ENCODE assay signal across 28 cellular contexts in genomic region chr14:87097021-87097420, GRCh38.
DNase-seq lines count a peak whose midpoint lies in the region; TF ChIP-seq lines count a peak whose summit lies in the region.
"Had no signal": no experiment of that assay in that cellular context is flagged by ENCODE, and none has a peak within 500 bp of the region (broad histone marks: within the 10 kb centered on the region; RNA-seq: fewer than 3 reads in every experiment).

No MANE protein-coding gene starts in this region.

- no peaks in the 10 kb centered on the region for H3K27me3 Mint-ChIP-seq in HFFc6 (ENCODE audit: insufficient read depth)
- H3K27me3 Mint-ChIP-seq: activated CD4-positive, alpha-beta T cell treated with anti-CD3 and anti-CD28 coated beads, Interleukin-2, amount 10 ng/mL, durations not matched to agents 7 days and 5 days; activated naive CD8-positive, alpha-beta T cell treated with anti-CD3 and anti-CD28 coated beads, Interleukin-2, amount 50 U/mL, for 24 hours; CD4-positive, alpha-beta T cell; naive thymus-derived CD4-positive, alpha-beta T cell had no signal

- DNase-seq in DMS79 treated with DMSO at 0.1 percent for 48 hours (lab: John Stamatoyannopoulos, UW) (peak; percentile 61), DMS79 (lab: John Stamatoyannopoulos, UW) (no peak), LHCN-M2 (ENCODE audit: low read depth) (peak; percentile 21), fibroblast of peridontal ligament (ENCODE audit: extremely low read depth) (peak; percentile 17), retinal pigment epithelial cell (ENCODE audit: low read depth) (peak; percentile 37), HFFc6 (no peak), NCI-H524 treated with DMSO at 0.1 percent for 48 hours (lab: John Stamatoyannopoulos, UW) (no peak)
- DNase-seq in activated T-cell treated with anti-CD3 and anti-CD28 coated beads, Interleukin-2, amount 50 U/mL, for 1 hour, result no peak
- DNase-seq: activated CD4-positive, alpha-beta T cell treated with anti-CD3 and anti-CD28 coated beads, Interleukin-2, amount 10 ng/mL, durations not matched to agents 7 days and 5 days; activated naive CD8-positive, alpha-beta T cell treated with anti-CD3 and anti-CD28 coated beads, Interleukin-2, amount 50 U/mL, for 24 hours; activated T-cell treated with anti-CD3 and anti-CD28 coated beads, Interleukin-2, amount 50 U/mL, for 4 hours; AML-193; CD4-positive, alpha-beta T cell; dorsolateral prefrontal cortex; foreskin melanocyte; H7; immature natural killer cell; left lung; MM.1S; naive thymus-derived CD4-positive, alpha-beta T cell; NCI-H1417 treated with DMSO at 0.1 percent for 48 hours; NCI-H2107; NCI-H524; nucleus accumbens; SHP77; stimulated activated naive CD4-positive, alpha-beta T cell; SW 1271 had no signal

- no peaks in the 10 kb centered on the region for H3K36me3 Mint-ChIP-seq in HFFc6 (ENCODE audit: low read depth)
- H3K36me3 Mint-ChIP-seq: immature natural killer cell; naive thymus-derived CD4-positive, alpha-beta T cell had no signal

- H3K4me3 ChIP-seq in retinal pigment epithelial cell (ENCODE audit: low read length), result no peak overlapping the region
- H3K4me3 ChIP-seq: dorsolateral prefrontal cortex, K562, left lung had no signal

- no peaks in the 10 kb centered on the region for H3K4me1 Mint-ChIP-seq in HFFc6 (ENCODE audit: low read depth)
- H3K4me1 Mint-ChIP-seq: activated CD4-positive, alpha-beta T cell treated with anti-CD3 and anti-CD28 coated beads, Interleukin-2, amount 10 ng/mL, durations not matched to agents 7 days and 5 days; activated naive CD8-positive, alpha-beta T cell treated with anti-CD3 and anti-CD28 coated beads, Interleukin-2, amount 50 U/mL, for 24 hours; immature natural killer cell; naive thymus-derived CD4-positive, alpha-beta T cell had no signal

- H3K9me3 Mint-ChIP-seq in HFFc6, result peaks cover 31% of the 10 kb centered on the region
- H3K9me3 Mint-ChIP-seq: activated CD4-positive, alpha-beta T cell treated with anti-CD3 and anti-CD28 coated beads, Interleukin-2, amount 10 ng/mL, durations not matched to agents 7 days and 5 days had no signal

- H3K27ac Mint-ChIP-seq in HFFc6, result no peak overlapping the region
- H3K27ac Mint-ChIP-seq: activated CD4-positive, alpha-beta T cell treated with anti-CD3 and anti-CD28 coated beads, Interleukin-2, amount 10 ng/mL, durations not matched to agents 7 days and 5 days; activated naive CD8-positive, alpha-beta T cell treated with anti-CD3 and anti-CD28 coated beads, Interleukin-2, amount 50 U/mL, for 24 hours; CD4-positive, alpha-beta T cell; immature natural killer cell; naive thymus-derived CD4-positive, alpha-beta T cell had no signal

- no peak overlapping the region for H3K4me3 Mint-ChIP-seq in HFFc6
- H3K4me3 Mint-ChIP-seq: activated CD4-positive, alpha-beta T cell treated with anti-CD3 and anti-CD28 coated beads, Interleukin-2, amount 10 ng/mL, durations not matched to agents 7 days and 5 days; activated naive CD8-positive, alpha-beta T cell treated with anti-CD3 and anti-CD28 coated beads, Interleukin-2, amount 50 U/mL, for 24 hours; activated T-cell treated with anti-CD3 and anti-CD28 coated beads, Interleukin-2, amount 50 U/mL, for 4 hours; CD4-positive, alpha-beta T cell; immature natural killer cell; naive thymus-derived CD4-positive, alpha-beta T cell had no signal

- no peak for TF ChIP-seq CTCF in retinal pigment epithelial cell (conservative IDR thresholded peaks at IDR 0.05; ENCODE audit: low read depth, low read length)
- TF ChIP-seq CTCF in HFFc6 (IDR thresholded peaks at IDR 0.05), result no peak

Comparison
In these comparisons a context has a peak if more than half of its experiments do, and no peak if none do; other contexts are left out.
1. DNase-seq: peak in DMS79 treated with DMSO at 0.1 percent for 48 hours (single experiment), LHCN-M2 (single experiment), fibroblast of peridontal ligament (single experiment) and retinal pigment epithelial cell (single experiment); none in DMS79 (single experiment), HFFc6 (single experiment), activated T-cell treated with anti-CD3 and anti-CD28 coated beads, Interleukin-2, amount 50 U/mL, for 1 hour (single experiment) and NCI-H524 treated with DMSO at 0.1 percent for 48 hours (single experiment).